ENCODE assay signal across 8 cellular contexts in genomic region chr13:26482451-26483197, GRCh38.
DNase-seq lines count a peak whose midpoint lies in the region; ATAC-seq and TF ChIP-seq lines count a peak whose summit lies in the region.

No MANE protein-coding gene starts in this region.

- H3K4me1 Mint-ChIP-seq in chondrocyte (ENCODE audit: low read depth) = peaks cover 9% of the 10 kb centered on the region

- ATAC-seq in HG02852 (IDR thresholded peaks at IDR 0.05; ENCODE audit: unreplicated experiment) = peak; percentile 82

- DNase-seq in NCI-H1417 (lab: John Stamatoyannopoulos, UW) (peak; percentile 47 to 80 (median 61)), NCI-H1417 treated with DMSO at 0.1 percent for 48 hours (lab: John Stamatoyannopoulos, UW) (no peak), NCI-H345 treated with DMSO at 0.1 percent for 48 hours (lab: John Stamatoyannopoulos, UW; ENCODE audit: unreplicated experiment) (peak; percentile 9), chondrocyte (ENCODE audit: low spot score) (no peak)
- DNase-seq in activated CD4-positive, alpha-beta T cell treated with anti-CD3 and anti-CD28 coated beads for 1 hour = peak; percentile 21
- peak; percentile 34 to 56 (median 50) for DNase-seq in stimulated activated CD4-positive, alpha-beta T cell treated with anti-CD3 and anti-CD28 coated beads, TNF-alpha, amount 100 ng/mL, for 48 hours (ENCODE audit: low read depth in 3 of 3)

- H3K27ac Mint-ChIP-seq in chondrocyte (ENCODE audit: unreplicated experiment) = no peak overlapping the region

- H3K4me3 ChIP-seq in liver (ENCODE audit: low read depth in 1 of 3, low read length in 3 of 3) = peak overlapping the region in 1 of 3 donors; percentile 24

- no peaks in the 10 kb centered on the region for H3K27me3 Mint-ChIP-seq in chondrocyte (ENCODE audit: low read depth)

- no peak overlapping the region for H3K4me3 Mint-ChIP-seq in chondrocyte (ENCODE audit: unreplicated experiment)

- TF ChIP-seq CTCF in chondrocyte (IDR thresholded peaks at IDR 0.05) (peak; percentile 95), liver (IDR thresholded peaks at IDR 0.05; ENCODE audit: low read depth, low read length, missing input control) (peak; percentile 92)

- no peaks in the 10 kb centered on the region for H3K9me3 ChIP-seq in liver (ENCODE audit: control insufficient read depth in 4 of 4, low read length in 3 of 4)

- peak; percentile 88 to 90 for TF ChIP-seq RAD21 in liver (IDR thresholded peaks at IDR 0.05)

- no peaks in the 10 kb centered on the region for H3K36me3 ChIP-seq in liver (ENCODE audit: control insufficient read depth in 4 of 4, insufficient read depth in 3 of 4, low read depth in 1 of 4, low read length in 3 of 4)

- H3K27me3 ChIP-seq in liver (ENCODE audit: control insufficient read depth in 4 of 4, insufficient read depth in 4 of 4, low read length in 3 of 4) = no peaks in the 10 kb centered on the region

- WGBS in liver = 23% methylated on average over 3 of the region's 3 CpGs

- H3K9me3 Mint-ChIP-seq in chondrocyte (ENCODE audit: low read depth) = no peaks in the 10 kb centered on the region

- H3K27ac ChIP-seq in liver (ENCODE audit: low read depth in 1 of 2, low read length in 2 of 2) = no peak overlapping the region

- no peak overlapping the region for H3K9ac ChIP-seq in liver (ENCODE audit: low read depth in 1 of 2, low read length in 2 of 2)

- H3K36me3 Mint-ChIP-seq in chondrocyte (ENCODE audit: low read depth) = no peaks in the 10 kb centered on the region

- H3K4me1 ChIP-seq in liver (ENCODE audit: control insufficient read depth in 4 of 4, insufficient read depth in 4 of 4, low read length in 3 of 4) = no peaks in the 10 kb centered on the region

TF ChIP-seq in liver, 16 proteins besides CTCF, POLR2A, EP300 and RAD21:
- TF ChIP-seq YY1 (IDR thresholded peaks at IDR 0.05) = no peak
- no peak for TF ChIP-seq JUND (IDR thresholded peaks at IDR 0.05)

Comparison
In these comparisons a context has a peak if more than half of its experiments do, and no peak if none do; other contexts are left out.
1. DNase-seq: peak in NCI-H1417 (3 of 3), NCI-H345 treated with DMSO at 0.1 percent for 48 hours (single experiment), activated CD4-positive, alpha-beta T cell treated with anti-CD3 and anti-CD28 coated beads for 1 hour (single experiment) and stimulated activated CD4-positive, alpha-beta T cell treated with anti-CD3 and anti-CD28 coated beads, TNF-alpha, amount 100 ng/mL, for 48 hours (3 of 3); none in NCI-H1417 treated with DMSO at 0.1 percent for 48 hours (single experiment) and chondrocyte (single experiment).